Comparison of ENCODE assay signal across 30 cellular contexts in genomic region chr3:114789803-114790202, GRCh38.
"Had no signal": no experiment of that assay in that cellular context is flagged by ENCODE, and none has a peak within 500 bp of the region (broad histone marks: within the 10 kb centered on the region; RNA-seq: fewer than 3 reads in every experiment).

No MANE protein-coding gene starts in this region.

- H3K4me1 ChIP-seq: Peyer's patch, SJCRH30 had no signal

- H3K9me3 ChIP-seq: Peyer's patch, SJCRH30, SK-N-SH had no signal

- FAIRE-seq: colon had no signal

- H3K36me3 ChIP-seq: adrenal gland, Peyer's patch, SJCRH30, WERI-Rb-1 had no signal

- H3K4me3 ChIP-seq: adrenal gland, Peyer's patch, SJCRH30 had no signal

- H3K27me3 ChIP-seq: adrenal gland, Peyer's patch, SJCRH30 had no signal

- H3K9ac ChIP-seq: SK-N-SH had no signal

- ATAC-seq: activated CD4-positive, CD25-positive, alpha-beta regulatory T cell treated with anti-CD3 and anti-CD28 coated beads, Interleukin-2, amount 50 U/mL, for 24 hours; activated CD8-positive, alpha-beta T cell treated with anti-CD3 and anti-CD28 coated beads, Interleukin-2, amount 10 ng/mL, durations not matched to agents 7 days and 5 days had no signal

- H3K27ac ChIP-seq: adrenal gland, Peyer's patch, RWPE1, SJCRH30, WERI-Rb-1 had no signal

- H3K4me2 ChIP-seq: SK-N-SH had no signal

- DNase-seq: activated CD4-positive, alpha-beta T cell treated with anti-CD3 and anti-CD28 coated beads for 48 hours; activated CD4-positive, alpha-beta T cell treated with anti-CD3 and anti-CD28 coated beads, Interleukin-2, amount 50 U/mL, for 4 hours; activated CD8-positive, alpha-beta memory T cell treated with anti-CD3 and anti-CD28 coated beads, Interleukin-2, amount 50 U/mL, for 48 hours; activated CD8-positive, alpha-beta T cell treated with anti-CD3 and anti-CD28 coated beads, Interleukin-2, amount 10 ng/mL, durations not matched to agents 7 days and 5 days; activated naive CD4-positive, alpha-beta T cell treated with anti-CD3 and anti-CD28 coated beads, Interleukin-2, amount 50 U/mL, for 16 hours; activated naive CD8-positive, alpha-beta T cell treated with anti-CD3 and anti-CD28 coated beads, Interleukin-2, amount 10 ng/mL, durations not matched to agents 7 days and 5 days; activated T-cell treated with anti-CD3 and anti-CD28 coated beads, Interleukin-2, amount 50 U/mL, for 1 hour; adrenal gland; anterior cingulate cortex; cerebellar nuclear complex; Kasumi-1; KBM-7; NCI-H1092; NCI-H1417 treated with DMSO at 0.1 percent for 48 hours; NCI-H187; NCI-H2171 treated with DMSO at 0.1 percent for 48 hours; NCI-H226; NCI-H524; NCI-H774; NK-92 treated with Interleukin-12 subunit alpha and Interleukin-12 subunit beta, amount 100 ng/mL, for 24 hours; OCI-M1; Peyer's patch; Right ventricle myocardium superior; SJCRH30; SK-N-SH; T-helper 1 cell; WERI-Rb-1 had no signal
